Comparison of ENCODE assay signal across 9 cellular contexts in genomic region chr3:159765860-159766294, GRCh38.
DNase-seq lines count a peak whose midpoint lies in the region; ATAC-seq and TF ChIP-seq lines count a peak whose summit lies in the region.
"Had no signal": no experiment of that assay in that cellular context is flagged by ENCODE, and none has a peak within 500 bp of the region (broad histone marks: within the 10 kb centered on the region; RNA-seq: fewer than 3 reads in every experiment).

No MANE protein-coding gene starts in this region.

- H3K27me3 ChIP-seq in layer of hippocampus (ENCODE audit: control insufficient read depth, insufficient read depth, low read length) = no peaks in the 10 kb centered on the region
- no peaks in the 10 kb centered on the region for H3K27me3 ChIP-seq in subcutaneous abdominal adipose tissue (ENCODE audit: control insufficient read depth in 5 of 5, insufficient read depth in 4 of 5, low read length in 5 of 5)

- TF ChIP-seq CTCF in astrocyte of the cerebellum (IDR thresholded peaks at IDR 0.05; ENCODE audit: low read depth, low read length, missing control alignments) = no peak

- no peak for ATAC-seq in HG02678 (IDR thresholded peaks at IDR 0.05; ENCODE audit: unreplicated experiment)

- no peaks in the 10 kb centered on the region for H3K9me3 ChIP-seq in subcutaneous abdominal adipose tissue (ENCODE audit: control insufficient read depth in 5 of 5, low read length in 5 of 5)

- peaks cover 2 to 58% (median 53%) of the 10 kb centered on the region in 5 donors for H3K4me1 ChIP-seq in subcutaneous abdominal adipose tissue (ENCODE audit: control insufficient read depth in 5 of 5, insufficient read depth in 5 of 5, low read length in 5 of 5)

- H3K4me3 ChIP-seq in astrocyte of the cerebellum (ENCODE audit: low read depth, low read length) (peak overlapping the region; percentile 71), subcutaneous abdominal adipose tissue (ENCODE audit: low read depth in 1 of 5, low read length in 5 of 5) (peak overlapping the region; percentile 80 to 87 (median 84))

- H3K36me3 ChIP-seq in subcutaneous abdominal adipose tissue (ENCODE audit: control insufficient read depth in 5 of 5, insufficient read depth in 5 of 5, low read length in 5 of 5) = no peaks in the 10 kb centered on the region

- H3K27ac ChIP-seq in layer of hippocampus (ENCODE audit: low read depth, low read length) (peak overlapping the region; percentile 88), subcutaneous abdominal adipose tissue (ENCODE audit: low read depth, low read length) (peak overlapping the region; percentile 98)

- DNase-seq in NCI-H345 treated with DMSO at 0.1 percent for 48 hours (lab: John Stamatoyannopoulos, UW; ENCODE audit: unreplicated experiment) = peak; percentile 39
- DNase-seq in NCI-H345 (lab: John Stamatoyannopoulos, UW) = no peak
- DNase-seq in astrocyte of the cerebellum (ENCODE audit: low read depth) = no peak
- no peak for DNase-seq in inferior parietal cortex (ENCODE audit: extremely low spot score)
- no peak for DNase-seq in activated CD4-positive, alpha-beta T cell treated with anti-CD3 and anti-CD28 coated beads, Interleukin-2, amount 50 U/mL, for 4 hours
- DNase-seq: CD4-positive, CD25-positive, alpha-beta regulatory T cell had no signal

- H3K9ac ChIP-seq in subcutaneous abdominal adipose tissue (ENCODE audit: low read length in 5 of 5) = peak overlapping the region; percentile 68 to 95 (median 77)

- in situ Hi-C loops in astrocyte of the cerebellum (cut with HindIII; ENCODE audit: low sequenced_read_pairs) = no loop called here
